ENCODE assay signal across 8 cellular contexts in genomic region chr13:77697208-77698103, GRCh38. TPM values are rescaled to one million over a fixed set of nuclear protein-coding genes. Genes with fewer than 3 reads are reported as not detected.
DNase-seq lines count a peak whose midpoint lies in the region; TF ChIP-seq lines count a peak whose summit lies in the region.

Gene SLAIN1, plus strand, starts transcription at chr13:77697687. Its CDS starts 227 bp downstream, at chr13:77697914.

- H3K27ac ChIP-seq in HEK293 (ENCODE audit: extremely low read depth, low read depth, low read length) (peak within 1 kb of the TSS; percentile 66; the same call in 1 of the 2 replicates), left ventricle myocardium inferior (replicated peaks) (peak within 1 kb of the TSS; percentile 59)

- H3K4me3 ChIP-seq in HEK293 (ENCODE audit: low read depth, low read length) (peak within 1 kb of the TSS; percentile 75), left ventricle myocardium inferior (peak within 1 kb of the TSS; percentile 80)

- POLR2A ChIA-PET in HEK293 (lab: Yijun Ruan, JAX), result interaction anchor here (0.5 to 1.0 kb wide), 2 partner anchors 370 to 812 kb away, joined by 3 read pairs; partner anchors contain the start of gene MYCBP2

- CTCF ChIA-PET in HEK293 (lab: Yijun Ruan, JAX), result no interaction called here

- H3K4me3 Mint-ChIP-seq in activated naive CD4-positive, alpha-beta T cell treated with anti-CD3 and anti-CD28 coated beads, Interleukin-2, amount 50 U/mL, for 24 hours, result peak within 1 kb of the TSS; percentile 99

- H3K4me1 Mint-ChIP-seq in activated naive CD4-positive, alpha-beta T cell treated with anti-CD3 and anti-CD28 coated beads, Interleukin-2, amount 50 U/mL, for 24 hours, result peaks cover 57% of the 10 kb centered on the region

- H3K9me3 ChIP-seq in ES-I3 (ENCODE audit: control insufficient read depth, insufficient read depth, low read length) (no peaks in the 10 kb centered on the region), HEK293 (ENCODE audit: control insufficient read depth, insufficient read depth, low read depth, low read length) (no peaks in the 10 kb centered on the region), left ventricle myocardium inferior (replicated peaks) (no peaks in the 10 kb centered on the region)

- H3K9ac ChIP-seq in ES-I3 (ENCODE audit: low read depth, low read length), result peak within 1 kb of the TSS; percentile 81

- H3K4me1 ChIP-seq in ES-I3 (ENCODE audit: insufficient read depth, low read length), result peaks cover 9% of the 10 kb centered on the region; the same call in 1 of the 2 replicates
- no peaks in the 10 kb centered on the region for H3K4me1 ChIP-seq in HEK293 (ENCODE audit: control insufficient read depth, insufficient read depth, low read length)
- peaks cover 38% of the 10 kb centered on the region for H3K4me1 ChIP-seq in left ventricle myocardium inferior

- intact Hi-C loops in left ventricle myocardium inferior (cut with micrococcal nuclease) (no loop called here), posterior vena cava (cut with DNase I) (no loop called here)

- TF ChIP-seq CTCF in HEK293 (tag by site-specific recombination; IDR thresholded peaks at IDR 0.05) (no peak), left ventricle myocardium inferior (IDR thresholded peaks at IDR 0.05; ENCODE audit: borderline replicate concordance) (no peak)

- H3K27me3 Mint-ChIP-seq in activated naive CD4-positive, alpha-beta T cell treated with anti-CD3 and anti-CD28 coated beads, Interleukin-2, amount 50 U/mL, for 24 hours, result no peaks in the 10 kb centered on the region

- no peaks in the 10 kb centered on the region for H3K9me3 Mint-ChIP-seq in activated naive CD4-positive, alpha-beta T cell treated with anti-CD3 and anti-CD28 coated beads, Interleukin-2, amount 50 U/mL, for 24 hours

- DNase-seq in NCI-H1048 (lab: John Stamatoyannopoulos, UW) (peak; percentile 37), SKM-1 (lab: John Stamatoyannopoulos, UW; ENCODE audit: unreplicated experiment) (peak; percentile 70), left ventricle myocardium inferior (peak; percentile 81), posterior vena cava (ENCODE audit: low spot score) (peak; percentile 92), ureter (ENCODE audit: low spot score) (peak; percentile 80)

- no peaks in the 10 kb centered on the region for H3K36me3 ChIP-seq in ES-I3 (ENCODE audit: insufficient read depth, low read length)
- H3K36me3 ChIP-seq in HEK293 (ENCODE audit: control insufficient read depth in 2 of 2, insufficient read depth in 1 of 2, low read length in 2 of 2), result no peaks in the 10 kb centered on the region
- no peaks in the 10 kb centered on the region for H3K36me3 ChIP-seq in left ventricle myocardium inferior

- H3K36me3 Mint-ChIP-seq in activated naive CD4-positive, alpha-beta T cell treated with anti-CD3 and anti-CD28 coated beads, Interleukin-2, amount 50 U/mL, for 24 hours, result no peaks in the 10 kb centered on the region

- H3K27ac Mint-ChIP-seq in activated naive CD4-positive, alpha-beta T cell treated with anti-CD3 and anti-CD28 coated beads, Interleukin-2, amount 50 U/mL, for 24 hours, result peak within 1 kb of the TSS; percentile 74

- H3K27me3 ChIP-seq in left ventricle myocardium inferior (ENCODE audit: low read depth), result peaks cover 11% of the 10 kb centered on the region

TF ChIP-seq in HEK293, 187 proteins besides CTCF, POLR2A, EP300 and RAD21 (continues in another document):
- TF ChIP-seq YY1 (tag by site-specific recombination; IDR thresholded peaks at IDR 0.05) (peak; percentile 42; the same call in 1 of the 2 replicates), PATZ1 (tag by site-specific recombination; IDR thresholded peaks at IDR 0.05) (peak; percentile 45; the same call in 1 of the 2 replicates), KLF9 (tag by site-specific recombination; IDR thresholded peaks at IDR 0.05; ENCODE audit: low read depth) (peak; percentile 46; the same call in 1 of the 2 replicates), ZBTB26 (tag by site-specific recombination; optimal IDR thresholded peaks at IDR 0.05) (peak; percentile 36), ZBTB48 (tag by site-specific recombination; IDR thresholded peaks at IDR 0.05) (peak; percentile 41; the same call in 1 of the 2 replicates), ZNF501 (tag by site-specific recombination; IDR thresholded peaks at IDR 0.05) (0 out of 2 replicates have a peak, but pooled peaks have one; percentile 40), ZNF148 (tag by site-specific recombination; IDR thresholded peaks at IDR 0.05; ENCODE audit: borderline replicate concordance) (no peak), ZFP3 (tag by site-specific recombination; IDR thresholded peaks at IDR 0.05; ENCODE audit: low read depth) (no peak), ZNF398 (tag by site-specific recombination; IDR thresholded peaks at IDR 0.05) (no peak), ZNF391 (tag by site-specific recombination; IDR thresholded peaks at IDR 0.05; ENCODE audit: borderline replicate concordance, low read depth) (no peak), ZFP37 (tag by site-specific recombination; IDR thresholded peaks at IDR 0.05) (0 out of 2 replicates have a peak, but pooled peaks have one; percentile 36), ZNF645 (tag by site-specific recombination; IDR thresholded peaks at IDR 0.05) (no peak), SP2 (tag by site-specific recombination; IDR thresholded peaks at IDR 0.05) (peak; percentile 62)

RNA-seq across cellular contexts. Expression of gene SLAIN1, which starts in this region (rescaled TPM):
- total RNA-seq in left ventricle myocardium inferior (8.0 TPM), posterior vena cava (10 to 100 TPM in 1 of 2 donors, 1 to 10 TPM in 1; 6.4 to 11.0 TPM), ureter (9.5 TPM)

Comparison
In these comparisons a context has a peak if more than half of its experiments do, and no peak if none do; other contexts are left out.
1. Peak in every context shown above with its lines: DNase-seq, H3K4me3 ChIP-seq and H3K27ac ChIP-seq.
2. DNase-seq: peak in every context shown above with its lines; median percentile 92 in posterior vena cava; 81 in left ventricle myocardium inferior; 80 in ureter; 70 in SKM-1; 37 in NCI-H1048.